25 cellular contexts compared by ENCODE assay signal in genomic region chr7:42694894-42695553, GRCh38.
DNase-seq lines count a peak whose midpoint lies in the region; ATAC-seq and TF ChIP-seq lines count a peak whose summit lies in the region.
"Had no signal": no experiment of that assay in that cellular context is flagged by ENCODE, and none has a peak within 500 bp of the region (broad histone marks: within the 10 kb centered on the region; RNA-seq: fewer than 3 reads in every experiment).

No MANE protein-coding gene starts in this region.

- no peaks in the 10 kb centered on the region for H3K27me3 ChIP-seq in colonic mucosa
- no peaks in the 10 kb centered on the region for H3K27me3 ChIP-seq in stomach smooth muscle (ENCODE audit: control insufficient read depth in 1 of 2, insufficient read depth in 2 of 2, low read length in 2 of 2)
- no peaks in the 10 kb centered on the region for H3K27me3 ChIP-seq in Karpas-422 (ENCODE audit: low read length)

- no peak overlapping the region for H2AFZ ChIP-seq in Karpas-422 (ENCODE audit: low read length)

- H3K9me3 ChIP-seq in colonic mucosa = no peaks in the 10 kb centered on the region
- H3K9me3 ChIP-seq in mucosa of descending colon = no peaks in the 10 kb centered on the region
- H3K9me3 ChIP-seq in stomach smooth muscle (ENCODE audit: control insufficient read depth in 2 of 2, low read length in 2 of 2) = no peaks in the 10 kb centered on the region
- no peaks in the 10 kb centered on the region for H3K9me3 ChIP-seq in Karpas-422 (ENCODE audit: low read length)

- ATAC-seq in mucosa of descending colon = peak; percentile 75
- ATAC-seq: CD8-positive, alpha-beta T cell; Panc1 had no signal

- no peak overlapping the region for H3K4me3 ChIP-seq in colonic mucosa
- H3K4me3 ChIP-seq in mucosa of descending colon = no peak overlapping the region
- H3K4me3 ChIP-seq in stomach smooth muscle (ENCODE audit: low read length in 2 of 2) = peak overlapping the region in 1 of 2 donors; percentile 35
- no peak overlapping the region for H3K4me3 ChIP-seq in Karpas-422 (ENCODE audit: low read length)
- H3K4me3 ChIP-seq: lung had no signal

- TF ChIP-seq CTCF in colonic mucosa (IDR thresholded peaks at IDR 0.05) (no peak), mucosa of descending colon (IDR thresholded peaks at IDR 0.05) (no peak)

- H3K9me2 ChIP-seq in Karpas-422 (replicated peaks; ENCODE audit: insufficient read depth, low read length) = no peaks in the 10 kb centered on the region

- no peaks in the 10 kb centered on the region for H3K36me3 ChIP-seq in colonic mucosa
- no peaks in the 10 kb centered on the region for H3K36me3 ChIP-seq in mucosa of descending colon (ENCODE audit: low read depth)
- no peaks in the 10 kb centered on the region for H3K36me3 ChIP-seq in stomach smooth muscle (ENCODE audit: control insufficient read depth in 2 of 2, insufficient read depth in 2 of 2, low read length in 2 of 2)
- H3K36me3 ChIP-seq in Karpas-422 (ENCODE audit: insufficient read depth, low read length) = no peaks in the 10 kb centered on the region

- H4K20me1 ChIP-seq in Karpas-422 (ENCODE audit: insufficient read depth, low read depth, low read length) = no peaks in the 10 kb centered on the region

- no peaks in the 10 kb centered on the region for H3K79me2 ChIP-seq in Karpas-422 (ENCODE audit: low read length)

- H3K27ac ChIP-seq in colonic mucosa = no peak overlapping the region
- H3K27ac ChIP-seq in stomach smooth muscle (ENCODE audit: low read length) = peak overlapping the region; percentile 31
- no peak overlapping the region for H3K27ac ChIP-seq in Karpas-422 (ENCODE audit: low read length)

- intact Hi-C loops in colonic mucosa (cut with DNase I) (loop anchor here (10.0 kb wide), 1 partner anchor 750 kb away; no protein-coding TSS in a partner anchor), mucosa of descending colon (cut with DNase I, micrococcal nuclease) (no loop called here)

- peak; percentile 43 for DNase-seq in RPMI7951 (ENCODE audit: low read depth)
- DNase-seq in colonic mucosa = peak; percentile 31
- DNase-seq in mucosa of descending colon = peak in 1 of 3 donors; percentile 45
- DNase-seq in Karpas-422 = no peak
- DNase-seq in NCI-H1105 (lab: John Stamatoyannopoulos, UW) = no peak
- no peak for DNase-seq in activated CD4-positive, CD25-positive, alpha-beta regulatory T cell treated with anti-CD3 and anti-CD28 coated beads, Interleukin-2, amount 50 U/mL, for 72 hours
- DNase-seq: activated CD4-positive, alpha-beta T cell treated with anti-CD3 and anti-CD28 coated beads, Interleukin-2, amount 10 ng/mL, durations not matched to agents 7 days and 5 days; activated naive CD8-positive, alpha-beta T cell treated with anti-CD3 and anti-CD28 coated beads, Interleukin-2, amount 10 ng/mL, durations not matched to agents 7 days and 5 days; AML-193; CD8-positive, alpha-beta T cell; cortex of kidney; DMS153; GDM1; HCEC 1CT; islet precursor cell; naive B cell; NCI-H1417 treated with DMSO at 0.1 percent for 48 hours; NCI-H446 treated with DMSO at 0.1 percent for 48 hours; NK-92 treated with Interleukin-12 subunit alpha and Interleukin-12 subunit beta, amount 100 ng/mL, for 24 hours; occipital lobe; right cardiac atrium; substantia nigra had no signal

- H3K4me1 ChIP-seq in colonic mucosa = no peaks in the 10 kb centered on the region
- H3K4me1 ChIP-seq in mucosa of descending colon (ENCODE audit: low read depth) = no peaks in the 10 kb centered on the region
- H3K4me1 ChIP-seq in stomach smooth muscle (ENCODE audit: control insufficient read depth, insufficient read depth, low read length) = peaks cover 39% of the 10 kb centered on the region
- H3K4me1 ChIP-seq in Karpas-422 (ENCODE audit: low read length) = no peaks in the 10 kb centered on the region

- H3K4me2 ChIP-seq in Karpas-422 (ENCODE audit: low read depth, low read length, poor library complexity, severe bottlenecking) = no peak overlapping the region

- H3K9ac ChIP-seq in colonic mucosa (ENCODE audit: low read depth in 2 of 2, low read length in 2 of 2) = no peak overlapping the region
- H3K9ac ChIP-seq in stomach smooth muscle (ENCODE audit: low read length in 2 of 2) = no peak overlapping the region
- H3K9ac ChIP-seq in Karpas-422 (ENCODE audit: low read length) = no peak overlapping the region

Comparison
In these comparisons a context has a peak if more than half of its experiments do, and no peak if none do; other contexts are left out.
1. DNase-seq: peak in RPMI7951 (single experiment) and colonic mucosa (single experiment); none in Karpas-422 (single experiment), NCI-H1105 (single experiment) and activated CD4-positive, CD25-positive, alpha-beta regulatory T cell treated with anti-CD3 and anti-CD28 coated beads, Interleukin-2, amount 50 U/mL, for 72 hours (single experiment).